Comparison of ENCODE assay signal across 9 cellular contexts in the genomic region with DNA sequence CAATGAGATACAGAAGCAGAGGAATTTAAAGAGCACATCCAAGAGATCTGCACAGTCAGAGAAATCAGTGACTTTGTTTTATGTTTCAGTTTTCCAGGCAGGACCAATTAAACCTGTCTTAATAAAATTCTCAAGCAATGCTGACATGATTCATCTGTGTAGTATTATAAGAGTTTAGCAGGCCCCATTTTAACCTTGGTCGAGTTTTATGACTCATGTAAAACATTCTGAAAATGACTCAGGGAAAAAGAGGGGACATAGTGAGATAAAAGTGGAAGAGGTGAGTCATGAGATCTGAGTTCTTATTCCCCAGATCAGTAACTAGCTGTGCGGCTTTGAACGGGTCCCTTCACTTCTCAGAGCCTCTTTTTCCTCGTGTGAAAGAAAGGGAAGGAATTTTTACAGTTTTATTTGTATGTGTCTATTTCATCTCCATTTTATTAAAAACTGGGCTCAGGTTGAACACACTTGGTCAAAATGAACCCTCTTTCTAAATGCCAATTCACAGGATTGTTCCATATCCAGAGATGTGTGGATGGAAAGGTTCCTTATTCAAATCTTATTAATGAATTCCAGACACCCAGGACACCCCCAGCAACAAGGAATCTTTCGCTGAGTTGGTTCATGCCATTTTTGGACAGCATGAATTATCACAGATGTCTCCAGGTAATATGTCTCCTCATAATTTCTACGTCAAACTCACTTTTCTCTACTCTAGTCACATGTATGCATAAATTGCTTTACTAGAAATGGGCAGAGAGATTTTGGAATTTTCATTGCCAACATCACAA.
DNase-seq lines count a peak whose midpoint lies in the region; ATAC-seq and TF ChIP-seq lines count a peak whose summit lies in the region.
"Had no signal": no experiment of that assay in that cellular context is flagged by ENCODE, and none has a peak within 500 bp of the region (broad histone marks: within the 10 kb centered on the region; RNA-seq: fewer than 3 reads in every experiment).

No MANE protein-coding gene starts in this region.

- H3K36me3 ChIP-seq in osteoblast (ENCODE audit: insufficient read depth, low read length) = no peaks in the 10 kb centered on the region
- H3K36me3 ChIP-seq: BLaER1 had no signal

- peak overlapping the region; percentile 41 for H3K4me3 ChIP-seq in osteoblast (ENCODE audit: insufficient read depth, low read length)
- H3K4me3 ChIP-seq: BLaER1 had no signal

- no peak for TF ChIP-seq CTCF in osteoblast (IDR thresholded peaks at IDR 0.05; ENCODE audit: extremely low read depth, low read depth, low read length)

- H3K79me2 ChIP-seq in osteoblast (ENCODE audit: insufficient read depth, low read length) = peaks cover 28% of the 10 kb centered on the region

- ATAC-seq in activated CD4-positive, CD25-positive, alpha-beta regulatory T cell treated with anti-CD3 and anti-CD28 coated beads, Interleukin-2, amount 50 U/mL, for 24 hours = peak; percentile 83 to 85
- ATAC-seq in HG02623 (IDR thresholded peaks at IDR 0.05; ENCODE audit: unreplicated experiment) = peak; percentile 82

- peak overlapping the region; percentile 82 for H3K27ac ChIP-seq in osteoblast (ENCODE audit: low read depth, low read length)
- H3K27ac ChIP-seq: BLaER1 had no signal

- no peaks in the 10 kb centered on the region for H3K9me3 ChIP-seq in osteoblast (ENCODE audit: low read depth, low read length)
- H3K9me3 ChIP-seq: BLaER1 had no signal

- DNase-seq in activated CD4-positive, CD25-positive, alpha-beta regulatory T cell treated with anti-CD3 and anti-CD28 coated beads, Interleukin-2, amount 50 U/mL, for 72 hours = no peak
- DNase-seq in NOMO-1 treated with dmso at 0.1 percent for 144 hours (lab: John Stamatoyannopoulos, UW; ENCODE audit: unreplicated experiment) = peak; percentile 45
- peak; percentile 91 for DNase-seq in dermis blood vessel endothelial cell
- peak; percentile 71 for DNase-seq in osteoblast (ENCODE audit: insufficient read length, low spot score, missing footprints)
- DNase-seq in medulla oblongata (ENCODE audit: extremely low spot score) = no peak
- DNase-seq in germinal center (ENCODE audit: low spot score) = no peak

- no peaks in the 10 kb centered on the region for H3K27me3 ChIP-seq in osteoblast (ENCODE audit: insufficient read depth, low read length)

- no peak overlapping the region for H2AFZ ChIP-seq in osteoblast (ENCODE audit: low read length)

- peak overlapping the region; percentile 81 for H3K4me2 ChIP-seq in osteoblast (ENCODE audit: insufficient read depth, low read length)
- H3K4me2 ChIP-seq: BLaER1 had no signal

- peaks cover 66% of the 10 kb centered on the region for H3K4me1 ChIP-seq in osteoblast (ENCODE audit: insufficient read depth, low read length)
- H3K4me1 ChIP-seq: BLaER1 had no signal

- peaks cover 3% of the 10 kb centered on the region for H4K20me1 ChIP-seq in osteoblast (ENCODE audit: insufficient read depth, low read length)
- H4K20me1 ChIP-seq: BLaER1 had no signal

Comparison
In these comparisons a context has a peak if more than half of its experiments do, and no peak if none do; other contexts are left out.
1. DNase-seq: peak in NOMO-1 treated with dmso at 0.1 percent for 144 hours (single experiment), dermis blood vessel endothelial cell (single experiment) and osteoblast (single experiment); none in activated CD4-positive, CD25-positive, alpha-beta regulatory T cell treated with anti-CD3 and anti-CD28 coated beads, Interleukin-2, amount 50 U/mL, for 72 hours (single experiment), medulla oblongata (single experiment) and germinal center (single experiment).